ENCODE assay signal across 17 cellular contexts in genomic region chr1:28028873-28029654, GRCh38. TPM values are rescaled to one million over a fixed set of nuclear protein-coding genes. Genes with fewer than 3 reads are reported as not detected.
DNase-seq lines count a peak whose midpoint lies in the region; ATAC-seq lines count a peak whose summit lies in the region.
"Had no signal": no experiment of that assay in that cellular context is flagged by ENCODE, and none has a peak within 500 bp of the region (broad histone marks: within the 10 kb centered on the region; RNA-seq: fewer than 3 reads in every experiment).

No MANE protein-coding gene starts in this region.

- no peaks in the 10 kb centered on the region for H3K9me3 Mint-ChIP-seq in CD4-positive, CD25-positive, alpha-beta regulatory T cell
- no peaks in the 10 kb centered on the region for H3K9me3 Mint-ChIP-seq in natural killer cell treated with Interleukin-12 subunit alpha and Interleukin-12 subunit beta and Interleukin-15 and Interleukin-18, amount 100 ng/mL, for 72 hours
- H3K9me3 Mint-ChIP-seq: activated CD4-positive, alpha-beta memory T cell treated with anti-CD3 and anti-CD28 coated beads for 36 hours had no signal

- no peaks in the 10 kb centered on the region for H3K27me3 ChIP-seq in CD4-positive, CD25-positive, alpha-beta regulatory T cell (ENCODE audit: control insufficient read depth, insufficient read depth, low read length)
- H3K27me3 ChIP-seq: esophagus muscularis mucosa, MG63 had no signal

- peaks cover 9% of the 10 kb centered on the region for H3K36me3 Mint-ChIP-seq in CD4-positive, CD25-positive, alpha-beta regulatory T cell
- H3K36me3 Mint-ChIP-seq in natural killer cell treated with Interleukin-12 subunit alpha and Interleukin-12 subunit beta and Interleukin-15 and Interleukin-18, amount 100 ng/mL, for 72 hours, result no peaks in the 10 kb centered on the region

- no peak for ATAC-seq in CD4-positive, CD25-positive, alpha-beta regulatory T cell (ENCODE audit: low read depth in 2 of 2)
- no peak for ATAC-seq in natural killer cell treated with Interleukin-12 subunit alpha and Interleukin-12 subunit beta and Interleukin-15 and Interleukin-18, amount 100 ng/mL, for 72 hours
- ATAC-seq: left cardiac atrium had no signal

- H3K36me3 ChIP-seq in CD4-positive, CD25-positive, alpha-beta regulatory T cell (ENCODE audit: control insufficient read depth, insufficient read depth, low read length), result peaks cover 14% of the 10 kb centered on the region
- H3K36me3 ChIP-seq: prostate gland had no signal

- no peak overlapping the region for H3K4me3 ChIP-seq in CD4-positive, CD25-positive, alpha-beta regulatory T cell (ENCODE audit: low read depth, low read length)
- H3K4me3 ChIP-seq: esophagus muscularis mucosa, MG63, prostate gland had no signal

- no peak overlapping the region for H3K4me3 Mint-ChIP-seq in CD4-positive, CD25-positive, alpha-beta regulatory T cell
- no peak overlapping the region for H3K4me3 Mint-ChIP-seq in natural killer cell treated with Interleukin-12 subunit alpha and Interleukin-12 subunit beta and Interleukin-15 and Interleukin-18, amount 100 ng/mL, for 72 hours
- H3K4me3 Mint-ChIP-seq: activated CD4-positive, alpha-beta memory T cell treated with anti-CD3 and anti-CD28 coated beads for 36 hours had no signal

- peak overlapping the region in 2 of 3 donors; percentile 36 to 58 for H3K27ac Mint-ChIP-seq in CD4-positive, CD25-positive, alpha-beta regulatory T cell
- peak overlapping the region; percentile 60 to 87 for H3K27ac Mint-ChIP-seq in natural killer cell treated with Interleukin-12 subunit alpha and Interleukin-12 subunit beta and Interleukin-15 and Interleukin-18, amount 100 ng/mL, for 72 hours
- H3K27ac Mint-ChIP-seq: activated CD4-positive, alpha-beta memory T cell treated with anti-CD3 and anti-CD28 coated beads for 36 hours had no signal

- no peaks in the 10 kb centered on the region for H3K9me3 ChIP-seq in CD4-positive, CD25-positive, alpha-beta regulatory T cell (ENCODE audit: control insufficient read depth in 2 of 2, low read length in 2 of 2)
- H3K9me3 ChIP-seq: esophagus muscularis mucosa, MG63, prostate gland had no signal

- H3K4me1 Mint-ChIP-seq in CD4-positive, CD25-positive, alpha-beta regulatory T cell, result peaks cover 7 to 17% (median 11%) of the 10 kb centered on the region in 4 donors
- peaks cover 9 to 15% of the 10 kb centered on the region in 2 donors for H3K4me1 Mint-ChIP-seq in natural killer cell treated with Interleukin-12 subunit alpha and Interleukin-12 subunit beta and Interleukin-15 and Interleukin-18, amount 100 ng/mL, for 72 hours (ENCODE audit: low read depth in 2 of 2)

- H3K27ac ChIP-seq in CD4-positive, CD25-positive, alpha-beta regulatory T cell (ENCODE audit: insufficient read depth, low read length, poor library complexity, severe bottlenecking), result no peak overlapping the region
- H3K27ac ChIP-seq: prostate gland had no signal

- no peaks in the 10 kb centered on the region for H3K27me3 Mint-ChIP-seq in CD4-positive, CD25-positive, alpha-beta regulatory T cell
- no peaks in the 10 kb centered on the region for H3K27me3 Mint-ChIP-seq in natural killer cell treated with Interleukin-12 subunit alpha and Interleukin-12 subunit beta and Interleukin-15 and Interleukin-18, amount 100 ng/mL, for 72 hours
- H3K27me3 Mint-ChIP-seq: activated CD4-positive, alpha-beta memory T cell treated with anti-CD3 and anti-CD28 coated beads for 36 hours had no signal

- peaks cover 3% of the 10 kb centered on the region for H3K4me1 ChIP-seq in CD4-positive, CD25-positive, alpha-beta regulatory T cell (ENCODE audit: control insufficient read depth, insufficient read depth, low read length, poor library complexity, severe bottlenecking)
- H3K4me1 ChIP-seq: prostate gland had no signal

- no peak for DNase-seq in CD4-positive, CD25-positive, alpha-beta regulatory T cell
- DNase-seq in NCI-H226, result peak; percentile 8
- DNase-seq in dermis microvascular lymphatic vessel endothelial cell (ENCODE audit: low read depth in 2 of 2), result peak; percentile 18 to 62
- no peak for DNase-seq in natural killer cell treated with Interleukin-12 subunit alpha and Interleukin-12 subunit beta and Interleukin-15 and Interleukin-18, amount 100 ng/mL, for 72 hours (ENCODE audit: low spot score)
- DNase-seq in stimulated activated CD4-positive, alpha-beta T cell treated with anti-CD3 and anti-CD28 coated beads, Interleukin-4, amount 100 ng/mL, for 1 hour, result no peak
- no peak for DNase-seq in Ammon's horn (ENCODE audit: low spot score)
- DNase-seq in NCI-H446 treated with DMSO at 0.1 percent for 48 hours (lab: John Stamatoyannopoulos, UW), result no peak
- no peak for DNase-seq in NOMO-1 treated with DMSO at 0.1 percent for 48 hours (lab: John Stamatoyannopoulos, UW; ENCODE audit: unreplicated experiment)
- DNase-seq: activated CD4-positive, alpha-beta memory T cell treated with anti-CD3 and anti-CD28 coated beads for 36 hours; DMS 273 treated with DMSO at 0.1 percent for 48 hours; hypothalamus; left cardiac atrium; MG63; NCI-H2029; NCI-H524 had no signal

RNA-seq across cellular contexts. Expression of gene EYA3, which starts 59.3 kb away (rescaled TPM):
- 18.5 TPM for total RNA-seq in CD4-positive, CD25-positive, alpha-beta regulatory T cell
- polyA plus RNA-seq in CD4-positive, CD25-positive, alpha-beta regulatory T cell, result 1 to 10 TPM; 3.0 to 5.6 (median 3.7) TPM
- total RNA-seq in dermis microvascular lymphatic vessel endothelial cell, result 9.1 and 11.4 TPM in 2 replicates
- 10 to 100 TPM; 62.6 to 64.6 TPM for total RNA-seq in natural killer cell treated with Interleukin-12 subunit alpha and Interleukin-12 subunit beta and Interleukin-15 and Interleukin-18, amount 100 ng/mL, for 72 hours

Comparison
In these comparisons a context has a peak if more than half of its experiments do, and no peak if none do; other contexts are left out.
1. DNase-seq: peak in NCI-H226 (single experiment) and dermis microvascular lymphatic vessel endothelial cell (2 of 2); none in CD4-positive, CD25-positive, alpha-beta regulatory T cell (0 of 3), natural killer cell treated with Interleukin-12 subunit alpha and Interleukin-12 subunit beta and Interleukin-15 and Interleukin-18, amount 100 ng/mL, for 72 hours (single experiment), stimulated activated CD4-positive, alpha-beta T cell treated with anti-CD3 and anti-CD28 coated beads, Interleukin-4, amount 100 ng/mL, for 1 hour (single experiment), Ammon's horn (single experiment), NCI-H446 treated with DMSO at 0.1 percent for 48 hours (single experiment) and NOMO-1 treated with DMSO at 0.1 percent for 48 hours (single experiment).